Comparison of ENCODE assay signal across 1 cellular context in genomic region chrX:1679238-1679637, GRCh38.
TF ChIP-seq lines count a peak whose summit lies in the region.

No MANE protein-coding gene starts in this region.

TF ChIP-seq in GM23338, 12 proteins besides CTCF, POLR2A, EP300 and RAD21 (continued from another document):
- TF ChIP-seq, protein P1, sequence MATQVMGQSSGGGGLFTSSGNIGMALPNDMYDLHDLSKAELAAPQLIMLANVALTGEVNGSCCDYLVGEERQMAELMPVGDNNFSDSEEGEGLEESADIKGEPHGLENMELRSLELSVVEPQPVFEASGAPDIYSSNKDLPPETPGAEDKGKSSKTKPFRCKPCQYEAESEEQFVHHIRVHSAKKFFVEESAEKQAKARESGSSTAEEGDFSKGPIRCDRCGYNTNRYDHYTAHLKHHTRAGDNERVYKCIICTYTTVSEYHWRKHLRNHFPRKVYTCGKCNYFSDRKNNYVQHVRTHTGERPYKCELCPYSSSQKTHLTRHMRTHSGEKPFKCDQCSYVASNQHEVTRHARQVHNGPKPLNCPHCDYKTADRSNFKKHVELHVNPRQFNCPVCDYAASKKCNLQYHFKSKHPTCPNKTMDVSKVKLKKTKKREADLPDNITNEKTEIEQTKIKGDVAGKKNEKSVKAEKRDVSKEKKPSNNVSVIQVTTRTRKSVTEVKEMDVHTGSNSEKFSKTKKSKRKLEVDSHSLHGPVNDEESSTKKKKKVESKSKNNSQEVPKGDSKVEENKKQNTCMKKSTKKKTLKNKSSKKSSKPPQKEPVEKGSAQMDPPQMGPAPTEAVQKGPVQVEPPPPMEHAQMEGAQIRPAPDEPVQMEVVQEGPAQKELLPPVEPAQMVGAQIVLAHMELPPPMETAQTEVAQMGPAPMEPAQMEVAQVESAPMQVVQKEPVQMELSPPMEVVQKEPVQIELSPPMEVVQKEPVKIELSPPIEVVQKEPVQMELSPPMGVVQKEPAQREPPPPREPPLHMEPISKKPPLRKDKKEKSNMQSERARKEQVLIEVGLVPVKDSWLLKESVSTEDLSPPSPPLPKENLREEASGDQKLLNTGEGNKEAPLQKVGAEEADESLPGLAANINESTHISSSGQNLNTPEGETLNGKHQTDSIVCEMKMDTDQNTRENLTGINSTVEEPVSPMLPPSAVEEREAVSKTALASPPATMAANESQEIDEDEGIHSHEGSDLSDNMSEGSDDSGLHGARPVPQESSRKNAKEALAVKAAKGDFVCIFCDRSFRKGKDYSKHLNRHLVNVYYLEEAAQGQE (IDR thresholded peaks at IDR 0.05; ENCODE audit: unreplicated experiment): no peak
- TF ChIP-seq ZNF114 (CRISPR knock-in tag; IDR thresholded peaks at IDR 0.05) (no peak), ZNF462 (CRISPR knock-in tag; IDR thresholded peaks at IDR 0.05) (no peak)
TF ChIP-seq in GM23338: peak in this region for 0.
